ENCODE assay signal across 8 cellular contexts in the genomic region with DNA sequence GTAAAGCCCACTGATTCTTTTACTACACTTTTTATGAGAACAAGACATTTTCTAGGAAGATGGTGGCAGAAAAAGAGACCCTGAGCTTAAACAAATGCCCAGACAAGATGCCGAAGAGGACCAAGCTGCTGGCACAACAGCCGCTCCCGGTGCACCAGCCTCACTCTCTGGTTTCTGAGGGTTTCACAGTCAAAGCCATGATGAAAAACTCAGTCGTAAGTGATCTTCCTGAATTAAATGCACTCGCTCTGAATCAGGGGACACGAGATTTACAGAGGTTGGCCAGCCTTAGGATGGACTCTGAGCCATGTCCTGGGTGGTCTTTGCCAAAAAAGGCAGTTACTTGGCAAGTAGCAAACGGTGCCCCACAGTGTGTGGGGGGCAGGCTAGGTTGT. TPM values are rescaled to one million over a fixed set of nuclear protein-coding genes. Genes with fewer than 3 reads are reported as not detected.
DNase-seq lines count a peak whose midpoint lies in the region; ATAC-seq and TF ChIP-seq lines count a peak whose summit lies in the region.

No MANE protein-coding gene starts in this region.

- peak overlapping the region; percentile 79 for H3K9ac ChIP-seq in skeletal muscle satellite cell (ENCODE audit: low read depth, low read length)

- no peaks in the 10 kb centered on the region for H4K20me1 ChIP-seq in GM23338 (replicated peaks; ENCODE audit: insufficient read depth)

- no peak for TF ChIP-seq CTCF in GM23338 (conservative IDR thresholded peaks at IDR 0.05; ENCODE audit: low read depth in 2 of 2)
- no peak for TF ChIP-seq CTCF in foreskin fibroblast (IDR thresholded peaks at IDR 0.05; ENCODE audit: low read depth, low read length)

- no peaks in the 10 kb centered on the region for H3K36me3 ChIP-seq in GM23338 (ENCODE audit: insufficient read depth)
- H3K36me3 ChIP-seq in skeletal muscle satellite cell (ENCODE audit: insufficient read depth, low read length), result no peaks in the 10 kb centered on the region

- H3F3A ChIP-seq in GM23338 (replicated peaks; ENCODE audit: low read depth), result no peaks in the 10 kb centered on the region

- H3K79me2 ChIP-seq in GM23338 (replicated peaks; ENCODE audit: insufficient read depth), result no peaks in the 10 kb centered on the region

- peaks cover 3% of the 10 kb centered on the region for H3K27me3 Mint-ChIP-seq in GM23338 (ENCODE audit: insufficient read depth, low read depth, poor library complexity)
- H3K27me3 Mint-ChIP-seq in activated CD4-positive, alpha-beta memory T cell treated with anti-CD3 and anti-CD28 coated beads for 36 hours, result peaks cover 2% of the 10 kb centered on the region

- peak overlapping the region; percentile 54 for H3K4me3 Mint-ChIP-seq in GM23338
- H3K4me3 Mint-ChIP-seq in activated CD4-positive, alpha-beta memory T cell treated with anti-CD3 and anti-CD28 coated beads for 36 hours, result peak overlapping the region; percentile 83

- H3K36me3 Mint-ChIP-seq in GM23338 (ENCODE audit: low read depth), result no peaks in the 10 kb centered on the region
- H3K36me3 Mint-ChIP-seq in activated CD4-positive, alpha-beta memory T cell treated with anti-CD3 and anti-CD28 coated beads for 36 hours, result no peaks in the 10 kb centered on the region

- CTCF ChIA-PET in activated CD4-positive, alpha-beta memory T cell treated with anti-CD3 and anti-CD28 coated beads for 36 hours (lab: Charles Lee), result interaction anchor here (0.7 kb wide), 1 partner anchor 488 kb away, joined by 3 read pairs; no protein-coding TSS in a partner anchor

- H3K9me3 Mint-ChIP-seq in GM23338, result no peaks in the 10 kb centered on the region
- peaks cover 4% of the 10 kb centered on the region for H3K9me3 Mint-ChIP-seq in activated CD4-positive, alpha-beta memory T cell treated with anti-CD3 and anti-CD28 coated beads for 36 hours

- H3K27me3 ChIP-seq in GM23338 (ENCODE audit: insufficient read depth) (no peaks in the 10 kb centered on the region), skeletal muscle satellite cell (ENCODE audit: control insufficient read depth, insufficient read depth, low read length) (no peaks in the 10 kb centered on the region)

- H3K4me3 ChIP-seq in GM23338, result peak overlapping the region; percentile 40
- H3K4me3 ChIP-seq in foreskin fibroblast (ENCODE audit: low read depth in 1 of 2, low read length in 2 of 2), result peak overlapping the region; percentile 54 to 83
- peak overlapping the region; percentile 90 for H3K4me3 ChIP-seq in skeletal muscle satellite cell (ENCODE audit: low read length)

- intact Hi-C loops in activated CD4-positive, alpha-beta memory T cell treated with anti-CD3 and anti-CD28 coated beads for 36 hours (cut with micrococcal nuclease), result loop anchor here (5.0 kb wide), 1 partner anchor 1336 kb away; no protein-coding TSS in a partner anchor

- H2AFZ ChIP-seq in GM23338, result peak overlapping the region; percentile 83; the same call in 1 of the 2 replicates

- DNase-seq in GM23338 (ENCODE audit: low spot score) (peak; percentile 7), foreskin fibroblast (no peak), MV-4-11 (lab: John Stamatoyannopoulos, UW) (no peak), NCI-H187 treated with DMSO at 0.1 percent for 48 hours (lab: John Stamatoyannopoulos, UW) (no peak)
- no peak for DNase-seq in activated CD4-positive, alpha-beta memory T cell treated with anti-CD3 and anti-CD28 coated beads for 36 hours

- H3K9me3 ChIP-seq in skeletal muscle satellite cell (replicated peaks; ENCODE audit: low read length), result no peaks in the 10 kb centered on the region

- H3K27ac Mint-ChIP-seq in GM23338, result peak overlapping the region; percentile 56
- H3K27ac Mint-ChIP-seq in activated CD4-positive, alpha-beta memory T cell treated with anti-CD3 and anti-CD28 coated beads for 36 hours, result peak overlapping the region; percentile 57

- H3K9me2 ChIP-seq in GM23338 (ENCODE audit: insufficient read depth), result no peaks in the 10 kb centered on the region

- H3K27ac ChIP-seq in GM23338 (ENCODE audit: low read depth), result 0 out of 2 replicates have a peak overlapping the region, but pooled peaks have one; percentile 6

- H3K4me2 ChIP-seq in GM23338, result peak overlapping the region; percentile 69
- H3K4me2 ChIP-seq in skeletal muscle satellite cell (ENCODE audit: low read length), result peak overlapping the region; percentile 98

- POLR2A ChIA-PET in activated CD4-positive, alpha-beta memory T cell treated with anti-CD3 and anti-CD28 coated beads for 36 hours (lab: Charles Lee), result no interaction called here

- H3K4me1 Mint-ChIP-seq in GM23338, result peaks cover 16% of the 10 kb centered on the region
- H3K4me1 Mint-ChIP-seq in activated CD4-positive, alpha-beta memory T cell treated with anti-CD3 and anti-CD28 coated beads for 36 hours (ENCODE audit: low read depth), result peaks cover 9% of the 10 kb centered on the region

- H3K4me1 ChIP-seq in GM23338 (ENCODE audit: insufficient read depth) (peaks cover 13% of the 10 kb centered on the region; the same call in 1 of the 2 replicates), skeletal muscle satellite cell (ENCODE audit: control insufficient read depth, insufficient read depth, low read length) (peaks cover 10% of the 10 kb centered on the region)

- ATAC-seq in GM23338 (no peak), GM18868 (IDR thresholded peaks at IDR 0.05; ENCODE audit: unreplicated experiment) (no peak), GM18861 (IDR thresholded peaks at IDR 0.05; ENCODE audit: unreplicated experiment) (no peak)

TF ChIP-seq in GM23338, 12 proteins besides CTCF, POLR2A, EP300 and RAD21:
- TF ChIP-seq ZNF331 (CRISPR knock-in tag; IDR thresholded peaks at IDR 0.05; ENCODE audit: low read depth) (no peak), CREB1 (CRISPR knock-in tag; IDR thresholded peaks at IDR 0.05; ENCODE audit: low read depth) (no peak)

RNA-seq across cellular contexts. Expression of gene PACRG, which starts 0.4 kb away (rescaled TPM):
- 0.17 and 1.7 TPM in 2 replicates for total RNA-seq in GM23338 (2014; rRNA removed; shearing (Covaris generic))
- polyA plus RNA-seq in GM23338 (2016; fragmentation: Nextera tagmentation; extraction: Ambion mirVana), result 0.52 and 0.68 TPM in 2 replicates
- total RNA-seq in activated CD4-positive, alpha-beta memory T cell treated with anti-CD3 and anti-CD28 coated beads for 36 hours, result not detected
- total RNA-seq in skeletal muscle satellite cell (2012; rRNA removed), result 0.51 TPM in 1 of 2 replicates, not detected in the other

RNA-seq across cellular contexts. Expression of gene PRKN, which starts 0.6 kb away (rescaled TPM):
- total RNA-seq in GM23338 (2014; rRNA removed; shearing (Covaris generic)), result 0.10 and 0.39 TPM in 2 replicates
- 0.64 and 0.84 TPM in 2 replicates for polyA plus RNA-seq in GM23338 (2016; fragmentation: Nextera tagmentation; extraction: Ambion mirVana)
- total RNA-seq in activated CD4-positive, alpha-beta memory T cell treated with anti-CD3 and anti-CD28 coated beads for 36 hours, result under 1 TPM; 0.82 to 1.00 TPM
- total RNA-seq in skeletal muscle satellite cell (2012; rRNA removed), result 0.66 and 2.0 TPM in 2 replicates

Comparison
In these comparisons a context has a peak if more than half of its experiments do, and no peak if none do; other contexts are left out.
1. H3K4me3 ChIP-seq: peak in every context shown above with its lines; median percentile 90 in skeletal muscle satellite cell; 68 in foreskin fibroblast; 40 in GM23338.